2 cellular contexts compared by ENCODE assay signal in genomic region chr4:48299560-48299959, GRCh38.
TF ChIP-seq lines count a peak whose summit lies in the region.

No MANE protein-coding gene starts in this region.

TF ChIP-seq in SK-N-SH, 30 proteins besides CTCF, POLR2A, EP300 and RAD21:
- TF ChIP-seq USF2 (IDR thresholded peaks at IDR 0.05; ENCODE audit: borderline replicate concordance, low read depth, low read length) = no peak
- no peak for TF ChIP-seq TCF12 (IDR thresholded peaks at IDR 0.05)
- TF ChIP-seq MEF2A (IDR thresholded peaks at IDR 0.05; ENCODE audit: borderline replicate concordance, low read depth) = no peak
- TF ChIP-seq SIN3A (IDR thresholded peaks at IDR 0.05; ENCODE audit: borderline replicate concordance, low read depth, low read length) = no peak
- TF ChIP-seq ZBTB33 (IDR thresholded peaks at IDR 0.05; ENCODE audit: borderline replicate concordance, low read depth) = no peak
- no peak for TF ChIP-seq NRF1 (IDR thresholded peaks at IDR 0.05; ENCODE audit: low read depth, low read length)
- no peak for TF ChIP-seq CHD2 (IDR thresholded peaks at IDR 0.05; ENCODE audit: low read length, partially characterized antibody)
- TF ChIP-seq MXI1 (IDR thresholded peaks at IDR 0.05; ENCODE audit: low read depth, low read length) = no peak
- no peak for TF ChIP-seq SMC3 (IDR thresholded peaks at IDR 0.05; ENCODE audit: low read depth, low read length)
- TF ChIP-seq RFX5 (IDR thresholded peaks at IDR 0.05; ENCODE audit: low read length) = no peak
- no peak for TF ChIP-seq USF1 (IDR thresholded peaks at IDR 0.05; ENCODE audit: borderline replicate concordance, low read depth)

TF ChIP-seq in H1, 55 proteins besides CTCF, POLR2A, EP300 and RAD21:
- TF ChIP-seq TEAD4 (IDR thresholded peaks at IDR 0.05; ENCODE audit: low read depth, low read length) = no peak
- no peak for TF ChIP-seq YY1 (IDR thresholded peaks at IDR 0.05; ENCODE audit: low read depth, low read length)
- no peak for TF ChIP-seq ATF3 (IDR thresholded peaks at IDR 0.05; ENCODE audit: insufficient read depth, low read depth, low read length)
- TF ChIP-seq RNF2 (IDR thresholded peaks at IDR 0.05; ENCODE audit: borderline replicate concordance, low read depth, low read length, missing control alignments, poor library complexity, severe bottlenecking) = no peak
- TF ChIP-seq POLR2AphosphoS5 (IDR thresholded peaks at IDR 0.05; ENCODE audit: low read depth, low read length) = no peak
- no peak for TF ChIP-seq TAF1 (IDR thresholded peaks at IDR 0.05; ENCODE audit: low read depth, low read length)
- no peak for TF ChIP-seq CHD2 (IDR thresholded peaks at IDR 0.05; ENCODE audit: low read length)
- TF ChIP-seq SAP30 (IDR thresholded peaks at IDR 0.05; ENCODE audit: insufficient read depth, insufficient replicate concordance, low read length) = no peak
- no peak for TF ChIP-seq BACH1 (IDR thresholded peaks at IDR 0.05; ENCODE audit: low read length)
- TF ChIP-seq CTBP2 (IDR thresholded peaks at IDR 0.05; ENCODE audit: borderline replicate concordance, insufficient read depth, insufficient read length, low read length) = no peak
- TF ChIP-seq PHF8 (conservative IDR thresholded peaks at IDR 0.05; ENCODE audit: low read depth, low read length) = no peak
- no peak for TF ChIP-seq SUZ12 (IDR thresholded peaks at IDR 0.05; ENCODE audit: low read length)
- no peak for TF ChIP-seq CEBPB (IDR thresholded peaks at IDR 0.05; ENCODE audit: low read depth, low read length)
- no peak for TF ChIP-seq RFX5 (IDR thresholded peaks at IDR 0.05; ENCODE audit: borderline replicate concordance, low read depth, low read length)
- TF ChIP-seq MAFK (IDR thresholded peaks at IDR 0.05; ENCODE audit: low read depth, low read length) = no peak
- no peak for TF ChIP-seq BCL11A (IDR thresholded peaks at IDR 0.05; ENCODE audit: low read depth in 2 of 2, low read length in 2 of 2)
- no peak for TF ChIP-seq RXRA (IDR thresholded peaks at IDR 0.05; ENCODE audit: insufficient read depth, low read depth, low read length)
TF ChIP-seq in H1: peak in this region for 0.
